ENCODE assay signal across 2 cellular contexts in the genomic region with DNA sequence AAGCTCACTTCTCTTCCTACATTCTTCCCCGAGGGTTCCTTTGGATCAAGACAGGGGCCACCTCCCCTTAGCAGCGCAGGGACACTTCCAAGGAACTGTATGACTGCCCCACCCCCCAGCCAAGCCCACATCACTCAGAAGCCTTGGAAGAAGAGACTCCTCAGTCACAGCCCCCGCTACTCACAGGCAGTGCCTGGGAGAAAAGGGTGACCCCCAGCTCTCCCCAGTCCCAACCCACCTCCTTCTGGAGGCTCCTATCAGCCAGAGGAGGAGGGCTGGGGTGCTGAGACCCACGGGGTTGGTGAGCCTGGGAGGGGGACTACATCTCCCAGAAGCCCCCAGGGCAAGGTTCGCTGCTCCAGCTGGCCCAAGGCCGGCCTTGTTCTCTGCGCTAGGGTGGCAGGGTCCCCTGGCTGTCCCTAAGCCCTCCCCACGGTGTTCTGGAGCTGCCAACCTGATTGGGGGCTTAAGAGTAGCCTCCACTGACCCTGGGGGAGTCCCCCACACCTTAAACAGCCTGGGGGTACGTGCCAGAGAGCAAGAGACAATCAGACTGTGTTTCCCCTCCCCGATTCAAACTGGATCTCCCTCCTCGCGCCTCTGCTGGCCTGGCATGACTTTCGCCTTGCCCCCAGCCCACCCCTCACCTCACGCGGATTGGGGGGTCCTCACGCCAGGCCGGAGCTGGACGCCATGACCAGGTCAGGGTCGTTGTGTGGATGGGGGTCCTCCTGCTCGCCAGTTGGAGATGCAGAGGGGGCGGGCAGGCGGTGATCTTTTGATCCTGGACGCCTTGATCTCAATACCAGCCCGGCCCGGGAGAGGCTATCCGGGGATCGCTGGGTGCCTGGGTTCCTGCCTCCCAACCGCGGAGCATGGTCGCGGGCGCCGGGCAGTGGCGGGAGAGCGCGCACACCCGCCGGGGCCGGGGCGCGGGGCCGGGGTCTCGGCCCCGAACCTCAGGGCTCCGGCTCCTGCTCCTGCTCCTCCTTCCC.
TF ChIP-seq lines count a peak whose summit lies in the region.

No MANE protein-coding gene starts in this region.

TF ChIP-seq in HCT116, 20 proteins besides CTCF, POLR2A, EP300 and RAD21:
- 0 out of 2 replicates have a peak, but pooled peaks have one; percentile 39 for TF ChIP-seq ZFX (IDR thresholded peaks at IDR 0.05)
- TF ChIP-seq ELF1 (IDR thresholded peaks at IDR 0.05; ENCODE audit: borderline replicate concordance, low read depth): no peak
- TF ChIP-seq POLR2AphosphoS5 (IDR thresholded peaks at IDR 0.05; ENCODE audit: low read depth, low read length): no peak
- no peak for TF ChIP-seq CEBPB (IDR thresholded peaks at IDR 0.05; ENCODE audit: low read depth)
- TF ChIP-seq EGR1 (IDR thresholded peaks at IDR 0.05; ENCODE audit: low read depth): no peak
- peak; percentile 89 for TF ChIP-seq TCF7L2 (IDR thresholded peaks at IDR 0.05; ENCODE audit: borderline replicate concordance, extremely low read depth, insufficient read depth, insufficient read length)
- TF ChIP-seq CBX3 (IDR thresholded peaks at IDR 0.05; ENCODE audit: low read depth): no peak
- TF ChIP-seq, protein P1, sequence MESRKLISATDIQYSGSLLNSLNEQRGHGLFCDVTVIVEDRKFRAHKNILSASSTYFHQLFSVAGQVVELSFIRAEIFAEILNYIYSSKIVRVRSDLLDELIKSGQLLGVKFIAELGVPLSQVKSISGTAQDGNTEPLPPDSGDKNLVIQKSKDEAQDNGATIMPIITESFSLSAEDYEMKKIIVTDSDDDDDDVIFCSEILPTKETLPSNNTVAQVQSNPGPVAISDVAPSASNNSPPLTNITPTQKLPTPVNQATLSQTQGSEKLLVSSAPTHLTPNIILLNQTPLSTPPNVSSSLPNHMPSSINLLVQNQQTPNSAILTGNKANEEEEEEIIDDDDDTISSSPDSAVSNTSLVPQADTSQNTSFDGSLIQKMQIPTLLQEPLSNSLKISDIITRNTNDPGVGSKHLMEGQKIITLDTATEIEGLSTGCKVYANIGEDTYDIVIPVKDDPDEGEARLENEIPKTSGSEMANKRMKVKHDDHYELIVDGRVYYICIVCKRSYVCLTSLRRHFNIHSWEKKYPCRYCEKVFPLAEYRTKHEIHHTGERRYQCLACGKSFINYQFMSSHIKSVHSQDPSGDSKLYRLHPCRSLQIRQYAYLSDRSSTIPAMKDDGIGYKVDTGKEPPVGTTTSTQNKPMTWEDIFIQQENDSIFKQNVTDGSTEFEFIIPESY (IDR thresholded peaks at IDR 0.05; ENCODE audit: extremely low read depth, insufficient replicate concordance, low read length): no peak
- no peak for TF ChIP-seq EZH2 (IDR thresholded peaks at IDR 0.05)

TF ChIP-seq in H1, 55 proteins besides CTCF, POLR2A, EP300 and RAD21:
- TF ChIP-seq SAP30 (IDR thresholded peaks at IDR 0.05; ENCODE audit: insufficient read depth, insufficient replicate concordance, low read length) (peak; percentile 98), SIN3A (conservative IDR thresholded peaks at IDR 0.05 in 1 of 2, IDR thresholded peaks at IDR 0.05 in 1 of 2; ENCODE audit: low read depth in 1 of 2, low read length in 2 of 2) (peak; percentile 85 to 98), EGR1 (IDR thresholded peaks at IDR 0.05; ENCODE audit: borderline replicate concordance, low read depth, low read length) (no peak), HDAC2 (IDR thresholded peaks at IDR 0.05; ENCODE audit: borderline replicate concordance in 1 of 2, low read depth in 2 of 2, low read length in 2 of 2) (peak in 1 of 2 experiments; percentile 84; a peak in 1 of 4 replicates), SP4 (IDR thresholded peaks at IDR 0.05; ENCODE audit: low read length) (no peak), CHD2 (IDR thresholded peaks at IDR 0.05; ENCODE audit: low read length) (no peak), SIX5 (IDR thresholded peaks at IDR 0.05; ENCODE audit: low read depth, low read length) (peak; percentile 56), EZH2 (IDR thresholded peaks at IDR 0.05; ENCODE audit: low read depth, low read length, severe bottlenecking) (no peak), PHF8 (conservative IDR thresholded peaks at IDR 0.05; ENCODE audit: low read depth, low read length) (0 out of 2 replicates have a peak, but pooled peaks have one; percentile 10)
- TF ChIP-seq, protein P2, sequence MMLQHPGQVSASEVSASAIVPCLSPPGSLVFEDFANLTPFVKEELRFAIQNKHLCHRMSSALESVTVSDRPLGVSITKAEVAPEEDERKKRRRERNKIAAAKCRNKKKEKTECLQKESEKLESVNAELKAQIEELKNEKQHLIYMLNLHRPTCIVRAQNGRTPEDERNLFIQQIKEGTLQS (IDR thresholded peaks at IDR 0.05; ENCODE audit: insufficient read depth, low read depth, low read length): no peak
- TF ChIP-seq, protein P3, sequence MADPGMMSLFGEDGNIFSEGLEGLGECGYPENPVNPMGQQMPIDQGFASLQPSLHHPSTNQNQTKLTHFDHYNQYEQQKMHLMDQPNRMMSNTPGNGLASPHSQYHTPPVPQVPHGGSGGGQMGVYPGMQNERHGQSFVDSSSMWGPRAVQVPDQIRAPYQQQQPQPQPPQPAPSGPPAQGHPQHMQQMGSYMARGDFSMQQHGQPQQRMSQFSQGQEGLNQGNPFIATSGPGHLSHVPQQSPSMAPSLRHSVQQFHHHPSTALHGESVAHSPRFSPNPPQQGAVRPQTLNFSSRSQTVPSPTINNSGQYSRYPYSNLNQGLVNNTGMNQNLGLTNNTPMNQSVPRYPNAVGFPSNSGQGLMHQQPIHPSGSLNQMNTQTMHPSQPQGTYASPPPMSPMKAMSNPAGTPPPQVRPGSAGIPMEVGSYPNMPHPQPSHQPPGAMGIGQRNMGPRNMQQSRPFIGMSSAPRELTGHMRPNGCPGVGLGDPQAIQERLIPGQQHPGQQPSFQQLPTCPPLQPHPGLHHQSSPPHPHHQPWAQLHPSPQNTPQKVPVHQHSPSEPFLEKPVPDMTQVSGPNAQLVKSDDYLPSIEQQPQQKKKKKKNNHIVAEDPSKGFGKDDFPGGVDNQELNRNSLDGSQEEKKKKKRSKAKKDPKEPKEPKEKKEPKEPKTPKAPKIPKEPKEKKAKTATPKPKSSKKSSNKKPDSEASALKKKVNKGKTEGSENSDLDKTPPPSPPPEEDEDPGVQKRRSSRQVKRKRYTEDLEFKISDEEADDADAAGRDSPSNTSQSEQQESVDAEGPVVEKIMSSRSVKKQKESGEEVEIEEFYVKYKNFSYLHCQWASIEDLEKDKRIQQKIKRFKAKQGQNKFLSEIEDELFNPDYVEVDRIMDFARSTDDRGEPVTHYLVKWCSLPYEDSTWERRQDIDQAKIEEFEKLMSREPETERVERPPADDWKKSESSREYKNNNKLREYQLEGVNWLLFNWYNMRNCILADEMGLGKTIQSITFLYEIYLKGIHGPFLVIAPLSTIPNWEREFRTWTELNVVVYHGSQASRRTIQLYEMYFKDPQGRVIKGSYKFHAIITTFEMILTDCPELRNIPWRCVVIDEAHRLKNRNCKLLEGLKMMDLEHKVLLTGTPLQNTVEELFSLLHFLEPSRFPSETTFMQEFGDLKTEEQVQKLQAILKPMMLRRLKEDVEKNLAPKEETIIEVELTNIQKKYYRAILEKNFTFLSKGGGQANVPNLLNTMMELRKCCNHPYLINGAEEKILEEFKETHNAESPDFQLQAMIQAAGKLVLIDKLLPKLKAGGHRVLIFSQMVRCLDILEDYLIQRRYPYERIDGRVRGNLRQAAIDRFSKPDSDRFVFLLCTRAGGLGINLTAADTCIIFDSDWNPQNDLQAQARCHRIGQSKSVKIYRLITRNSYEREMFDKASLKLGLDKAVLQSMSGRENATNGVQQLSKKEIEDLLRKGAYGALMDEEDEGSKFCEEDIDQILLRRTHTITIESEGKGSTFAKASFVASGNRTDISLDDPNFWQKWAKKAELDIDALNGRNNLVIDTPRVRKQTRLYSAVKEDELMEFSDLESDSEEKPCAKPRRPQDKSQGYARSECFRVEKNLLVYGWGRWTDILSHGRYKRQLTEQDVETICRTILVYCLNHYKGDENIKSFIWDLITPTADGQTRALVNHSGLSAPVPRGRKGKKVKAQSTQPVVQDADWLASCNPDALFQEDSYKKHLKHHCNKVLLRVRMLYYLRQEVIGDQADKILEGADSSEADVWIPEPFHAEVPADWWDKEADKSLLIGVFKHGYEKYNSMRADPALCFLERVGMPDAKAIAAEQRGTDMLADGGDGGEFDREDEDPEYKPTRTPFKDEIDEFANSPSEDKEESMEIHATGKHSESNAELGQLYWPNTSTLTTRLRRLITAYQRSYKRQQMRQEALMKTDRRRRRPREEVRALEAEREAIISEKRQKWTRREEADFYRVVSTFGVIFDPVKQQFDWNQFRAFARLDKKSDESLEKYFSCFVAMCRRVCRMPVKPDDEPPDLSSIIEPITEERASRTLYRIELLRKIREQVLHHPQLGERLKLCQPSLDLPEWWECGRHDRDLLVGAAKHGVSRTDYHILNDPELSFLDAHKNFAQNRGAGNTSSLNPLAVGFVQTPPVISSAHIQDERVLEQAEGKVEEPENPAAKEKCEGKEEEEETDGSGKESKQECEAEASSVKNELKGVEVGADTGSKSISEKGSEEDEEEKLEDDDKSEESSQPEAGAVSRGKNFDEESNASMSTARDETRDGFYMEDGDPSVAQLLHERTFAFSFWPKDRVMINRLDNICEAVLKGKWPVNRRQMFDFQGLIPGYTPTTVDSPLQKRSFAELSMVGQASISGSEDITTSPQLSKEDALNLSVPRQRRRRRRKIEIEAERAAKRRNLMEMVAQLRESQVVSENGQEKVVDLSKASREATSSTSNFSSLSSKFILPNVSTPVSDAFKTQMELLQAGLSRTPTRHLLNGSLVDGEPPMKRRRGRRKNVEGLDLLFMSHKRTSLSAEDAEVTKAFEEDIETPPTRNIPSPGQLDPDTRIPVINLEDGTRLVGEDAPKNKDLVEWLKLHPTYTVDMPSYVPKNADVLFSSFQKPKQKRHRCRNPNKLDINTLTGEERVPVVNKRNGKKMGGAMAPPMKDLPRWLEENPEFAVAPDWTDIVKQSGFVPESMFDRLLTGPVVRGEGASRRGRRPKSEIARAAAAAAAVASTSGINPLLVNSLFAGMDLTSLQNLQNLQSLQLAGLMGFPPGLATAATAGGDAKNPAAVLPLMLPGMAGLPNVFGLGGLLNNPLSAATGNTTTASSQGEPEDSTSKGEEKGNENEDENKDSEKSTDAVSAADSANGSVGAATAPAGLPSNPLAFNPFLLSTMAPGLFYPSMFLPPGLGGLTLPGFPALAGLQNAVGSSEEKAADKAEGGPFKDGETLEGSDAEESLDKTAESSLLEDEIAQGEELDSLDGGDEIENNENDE (IDR thresholded peaks at IDR 0.05; ENCODE audit: insufficient replicate concordance, low read length): no peak
